Comparison of ENCODE assay signal across 20 cellular contexts in the genomic region with DNA sequence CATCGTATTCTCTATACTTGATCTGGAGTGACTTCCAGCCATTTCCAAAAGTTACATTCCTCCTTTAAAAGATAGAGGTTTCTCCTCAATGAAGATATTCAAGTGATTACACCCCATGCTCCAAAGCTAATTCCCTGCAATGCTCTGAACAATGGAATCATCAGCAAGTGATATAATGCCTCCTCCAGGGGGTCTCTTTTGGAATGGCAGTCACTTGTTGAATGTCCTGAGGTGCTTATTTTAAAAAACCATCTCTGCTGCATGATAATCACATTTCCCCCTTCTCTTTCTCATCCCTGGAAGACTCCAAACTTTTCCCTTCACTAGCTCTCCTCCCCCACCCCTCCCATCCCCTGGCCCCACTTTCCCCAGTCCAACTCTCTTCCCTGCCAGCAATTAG. TPM values are rescaled to one million over a fixed set of nuclear protein-coding genes. Genes with fewer than 3 reads are reported as not detected.
DNase-seq lines count a peak whose midpoint lies in the region; ATAC-seq and TF ChIP-seq lines count a peak whose summit lies in the region.
"Had no signal": no experiment of that assay in that cellular context is flagged by ENCODE, and none has a peak within 500 bp of the region (broad histone marks: within the 10 kb centered on the region; RNA-seq: fewer than 3 reads in every experiment).

No MANE protein-coding gene starts in this region.

- H3K27me3 ChIP-seq in osteoblast (ENCODE audit: insufficient read depth, low read length) = peaks cover 9% of the 10 kb centered on the region
- H3K27me3 ChIP-seq: BE2C had no signal

- H3K27ac Mint-ChIP-seq in WTC11 = no peak overlapping the region
- H3K27ac Mint-ChIP-seq in naive thymus-derived CD8-positive, alpha-beta T cell = peak overlapping the region in 1 of 10 donors; percentile 20
- H3K27ac Mint-ChIP-seq: CD14-positive monocyte; CD8-positive, alpha-beta T cell; IgD-negative memory B cell had no signal

- H3K4me3 ChIP-seq in HEK293 (ENCODE audit: low read depth, low read length) (no peak overlapping the region), osteoblast (ENCODE audit: insufficient read depth, low read length) (no peak overlapping the region)
- H3K4me3 ChIP-seq: A549 had no signal

- no peak for DNase-seq in WTC11 (ENCODE audit: low spot score)
- DNase-seq in iPS DF 19.7 (ENCODE audit: low read depth, low spot score) = peak; percentile 17
- DNase-seq in osteoblast (ENCODE audit: insufficient read length, low spot score, missing footprints) = peak; percentile 74
- no peak for DNase-seq in H4 (ENCODE audit: low spot score)
- DNase-seq in naive thymus-derived CD8-positive, alpha-beta T cell = no peak
- no peak for DNase-seq in A172 (ENCODE audit: low spot score)
- no peak for DNase-seq in SIG-M5 treated with dmso at 0.1 percent for 504 hours (lab: John Stamatoyannopoulos, UW; ENCODE audit: unreplicated experiment)
- DNase-seq: BE2C; CD8-positive, alpha-beta T cell; COR-L47; DMS153; DMS79 treated with DMSO at 0.1 percent for 48 hours; EL; KG1 had no signal

- CTCF ChIA-PET in HEK293 (lab: Yijun Ruan, JAX) (no interaction called here), WTC11 (lab: Charles Lee) (interaction anchor here (0.8 to 2.8 kb wide), 2 partner anchors 48 to 50 kb away, joined by 3 to 22 read pairs; no protein-coding TSS in a partner anchor)

- H3K9me3 Mint-ChIP-seq in WTC11 = no peaks in the 10 kb centered on the region
- H3K9me3 Mint-ChIP-seq in naive thymus-derived CD8-positive, alpha-beta T cell = peaks cover 0 to 19% (median 3%) of the 10 kb centered on the region in 9 donors
- H3K9me3 Mint-ChIP-seq: CD8-positive, alpha-beta T cell had no signal

- no peak overlapping the region for H2AFZ ChIP-seq in osteoblast (ENCODE audit: low read length)

- H3K27me3 Mint-ChIP-seq in WTC11 (ENCODE audit: low read depth) = peaks cover 18% of the 10 kb centered on the region
- H3K27me3 Mint-ChIP-seq in naive thymus-derived CD8-positive, alpha-beta T cell = peaks cover 52 to 93% (median 65%) of the 10 kb centered on the region in 5 donors

- no peaks in the 10 kb centered on the region for H3K79me2 ChIP-seq in osteoblast (ENCODE audit: insufficient read depth, low read length)

- H3K4me1 ChIP-seq in HEK293 (ENCODE audit: control insufficient read depth, insufficient read depth, low read length) (no peaks in the 10 kb centered on the region), osteoblast (ENCODE audit: insufficient read depth, low read length) (no peaks in the 10 kb centered on the region)
- H3K4me1 ChIP-seq: A549, BE2C had no signal

- H3K4me2 ChIP-seq in osteoblast (ENCODE audit: insufficient read depth, low read length) = no peak overlapping the region
- H3K4me2 ChIP-seq: A549 had no signal

- no peaks in the 10 kb centered on the region for H4K20me1 ChIP-seq in osteoblast (ENCODE audit: insufficient read depth, low read length)

- H3K9me3 ChIP-seq in HEK293 (ENCODE audit: control insufficient read depth, insufficient read depth, low read depth, low read length) (no peaks in the 10 kb centered on the region), osteoblast (ENCODE audit: low read depth, low read length) (no peaks in the 10 kb centered on the region)
- H3K9me3 ChIP-seq: A549, BE2C had no signal

- POLR2A ChIA-PET in HEK293 (lab: Yijun Ruan, JAX) (no interaction called here), WTC11 (lab: Charles Lee) (no interaction called here)
- POLR2A ChIA-PET in naive thymus-derived CD8-positive, alpha-beta T cell (lab: Charles Lee) = no interaction called here

- TF ChIP-seq CTCF in HEK293 (tag by site-specific recombination; IDR thresholded peaks at IDR 0.05) (no peak), WTC11 (IDR thresholded peaks at IDR 0.05) (no peak), osteoblast (IDR thresholded peaks at IDR 0.05; ENCODE audit: extremely low read depth, low read depth, low read length) (no peak)

- peaks cover 5% of the 10 kb centered on the region; the same call in 1 of the 2 replicates for H3K36me3 Mint-ChIP-seq in WTC11
- peaks cover 0 to 9% (median 5%) of the 10 kb centered on the region in 3 donors for H3K36me3 Mint-ChIP-seq in naive thymus-derived CD8-positive, alpha-beta T cell
- H3K36me3 Mint-ChIP-seq: CD8-positive, alpha-beta T cell; IgD-negative memory B cell had no signal

- H3K36me3 ChIP-seq in HEK293 (ENCODE audit: control insufficient read depth in 2 of 2, insufficient read depth in 1 of 2, low read length in 2 of 2) (no peaks in the 10 kb centered on the region; a peak in 1 of 3 replicates), osteoblast (ENCODE audit: insufficient read depth, low read length) (no peaks in the 10 kb centered on the region)
- H3K36me3 ChIP-seq: BE2C had no signal

- H3K27ac ChIP-seq in HEK293 (ENCODE audit: extremely low read depth, low read depth, low read length) (no peak overlapping the region), osteoblast (ENCODE audit: low read depth, low read length) (no peak overlapping the region)
- H3K27ac ChIP-seq: A549, HL-60 had no signal

- no peak for ATAC-seq in WTC11
- no peak for ATAC-seq in naive thymus-derived CD8-positive, alpha-beta T cell
- ATAC-seq: A549; CD8-positive, alpha-beta T cell had no signal

- H3K4me1 Mint-ChIP-seq in WTC11 = peaks cover 25% of the 10 kb centered on the region
- H3K4me1 Mint-ChIP-seq in naive thymus-derived CD8-positive, alpha-beta T cell = peaks cover 6 to 16% (median 11%) of the 10 kb centered on the region in 4 donors
- H3K4me1 Mint-ChIP-seq: CD14-positive monocyte had no signal

- peak overlapping the region; percentile 95 for H3K4me3 Mint-ChIP-seq in WTC11
- H3K4me3 Mint-ChIP-seq in naive thymus-derived CD8-positive, alpha-beta T cell = no peak overlapping the region
- H3K4me3 Mint-ChIP-seq: CD8-positive, alpha-beta T cell had no signal

TF ChIP-seq in HEK293, 187 proteins besides CTCF, POLR2A, EP300 and RAD21:
- TF ChIP-seq SCRT2 (tag by site-specific recombination; IDR thresholded peaks at IDR 0.05) (peak; percentile 89), SCRT1 (tag by site-specific recombination; IDR thresholded peaks at IDR 0.05; ENCODE audit: borderline replicate concordance) (peak; percentile 56; the same call in 1 of the 2 replicates), ZBTB20 (tag by site-specific recombination; IDR thresholded peaks at IDR 0.05) (no peak)

TF ChIP-seq in WTC11, 78 proteins besides CTCF, POLR2A, EP300 and RAD21 (continues in another document):
- TF ChIP-seq JAZF1 (CRISPR knock-in tag; IDR thresholded peaks at IDR 0.05) (no peak), ZNF317 (CRISPR knock-in tag; IDR thresholded peaks at IDR 0.05; ENCODE audit: borderline replicate concordance, low read depth) (no peak), NR2C2 (CRISPR knock-in tag; IDR thresholded peaks at IDR 0.05) (no peak), FOXP1 (CRISPR knock-in tag; IDR thresholded peaks at IDR 0.05; ENCODE audit: borderline replicate concordance) (no peak), FOXP4 (CRISPR knock-in tag; IDR thresholded peaks at IDR 0.05) (no peak), USF1 (CRISPR knock-in tag; IDR thresholded peaks at IDR 0.05) (no peak), MXD4 (CRISPR knock-in tag; IDR thresholded peaks at IDR 0.05; ENCODE audit: borderline replicate concordance) (no peak), GRHL2 (CRISPR knock-in tag; IDR thresholded peaks at IDR 0.05; ENCODE audit: insufficient replicate concordance, severe bottlenecking) (no peak), ZNF423 (CRISPR knock-in tag; IDR thresholded peaks at IDR 0.05) (no peak), GABPB1 (CRISPR knock-in tag; IDR thresholded peaks at IDR 0.05) (no peak), ERG (CRISPR knock-in tag; IDR thresholded peaks at IDR 0.05) (no peak)

RNA-seq across cellular contexts. Expression of gene LHFPL4, which starts 2.6 kb away (rescaled TPM):
- total RNA-seq in WTC11 (2021) = 18.9 to 26.8 TPM (median 24.4 TPM) in 3 replicates
- under 0.01 TPM in 1 of 2 replicates, not detected in the other for total RNA-seq in osteoblast
- total RNA-seq in H4 (2014; rRNA removed; shearing (Covaris generic)) = 0.02 TPM in 1 of 2 replicates, not detected in the other
- total RNA-seq in naive thymus-derived CD8-positive, alpha-beta T cell = not detected
- under 1 TPM in 2 of 3 donors, not detected in 1; 0.06 to 0.14 TPM for polyA plus RNA-seq in naive thymus-derived CD8-positive, alpha-beta T cell
- total RNA-seq in A172 (2014; rRNA removed; shearing (Covaris generic)) = not detected in 2 replicates
- total RNA-seq: CD8-positive, alpha-beta T cell had no signal
- polyA plus RNA-seq: AG04450, CD14-positive monocyte, IgD-negative memory B cell had no signal

Comparison
In these comparisons a context has a peak if more than half of its experiments do, and no peak if none do; other contexts are left out.
1. DNase-seq: peak in iPS DF 19.7 (single experiment) and osteoblast (single experiment); none in WTC11 (single experiment), H4 (single experiment), naive thymus-derived CD8-positive, alpha-beta T cell (0 of 10), A172 (single experiment) and SIG-M5 treated with dmso at 0.1 percent for 504 hours (single experiment).
2. RNA of gene LHFPL4, which starts 2.6 kb away (total RNA-seq): 18.9 to 26.8 TPM in WTC11; 0.02 TPM in H4, under 0.01 TPM in osteoblast, not detected in naive thymus-derived CD8-positive, alpha-beta T cell and not detected in A172; every median in the first group is over 10 times any median in the second.